Comparison of ENCODE assay signal across 8 cellular contexts in genomic region chr12:121499929-121500793, GRCh38.
DNase-seq lines count a peak whose midpoint lies in the region; ATAC-seq and TF ChIP-seq lines count a peak whose summit lies in the region.

No MANE protein-coding gene starts in this region.

- H3K9me3 ChIP-seq in gastroesophageal sphincter (no peaks in the 10 kb centered on the region), ovary (no peaks in the 10 kb centered on the region)

- WGBS in gastroesophageal sphincter (ENCODE audit: low coverage in 1 of 2), 2 donors, result 3 to 13% methylated on average over 5 to 11 of the region's 21 CpGs
- 9 to 19% (median 12%) methylated on average over 21 of the region's 21 CpGs for WGBS in ovary, 3 donors

- intact Hi-C loops in ovary (cut with DNase I), result loop anchor here (1.0 to 10.0 kb wide), 5 partner anchors 124 to 182 kb away; partner anchors contain the start of gene ORAI1 (in 1 of the 4)

- TF ChIP-seq CTCF in LNCaP clone FGC (IDR thresholded peaks at IDR 0.05; ENCODE audit: control insufficient read depth, extremely low read depth, insufficient read depth) (peak; percentile 89), gastroesophageal sphincter (IDR thresholded peaks at IDR 0.05) (peak in 3 of 4 experiments; percentile 75 to 95 (median 90)), ovary (IDR thresholded peaks at IDR 0.05) (peak; percentile 70 to 95 (median 79))

- peaks cover 0 to 16% (median 0%) of the 10 kb centered on the region in 3 donors for H3K4me1 ChIP-seq in gastroesophageal sphincter
- H3K4me1 ChIP-seq in ovary (ENCODE audit: insufficient read depth), result no peaks in the 10 kb centered on the region

- H3K27ac ChIP-seq in gastroesophageal sphincter (peak overlapping the region; percentile 37 to 81 (median 80)), ovary (peak overlapping the region in 1 of 2 donors; percentile 47), temporal lobe (ENCODE audit: low read depth, low read length) (peak overlapping the region; percentile 40)

- H3K27me3 ChIP-seq in gastroesophageal sphincter (no peaks in the 10 kb centered on the region), ovary (no peaks in the 10 kb centered on the region)

- ATAC-seq in gastroesophageal sphincter (peak; percentile 84), GM21367 (IDR thresholded peaks at IDR 0.05; ENCODE audit: unreplicated experiment) (no peak)

- TF ChIP-seq POLR2A in gastroesophageal sphincter (IDR thresholded peaks at IDR 0.05) (no peak), ovary (IDR thresholded peaks at IDR 0.05) (no peak)

- H3K36me3 ChIP-seq in gastroesophageal sphincter (peaks cover 0 to 32% of the 10 kb centered on the region in 2 donors), ovary (no peaks in the 10 kb centered on the region)

- DNase-seq in EH (ENCODE audit: low read depth) (peak; percentile 69), LNCaP clone FGC (ENCODE audit: low read depth) (no peak), SK-MEL-5 (ENCODE audit: low read depth, low spot score) (peak; percentile 65), ovary (peak; percentile 71 to 91 (median 85))
- DNase-seq in activated gamma-delta T cell treated with anti-CD3 and anti-CD28 coated beads, Interleukin-2, amount 50 U/mL, for 16 hours (ENCODE audit: low read depth), result peak; percentile 69

- H3K4me3 ChIP-seq in LNCaP clone FGC (ENCODE audit: low read depth, low read length), result no peak overlapping the region
- H3K4me3 ChIP-seq in gastroesophageal sphincter, result peak overlapping the region; percentile 2 to 39
- H3K4me3 ChIP-seq in ovary, result no peak overlapping the region

- TF ChIP-seq EP300 in gastroesophageal sphincter (IDR thresholded peaks at IDR 0.05) (no peak), ovary (IDR thresholded peaks at IDR 0.05) (no peak)

- in situ Hi-C loops in SK-MEL-5 (cut with HindIII; ENCODE audit: low pct_unique_long_range_greater_than_20kb, low sequenced_read_pairs), result no loop called here

Comparison
In these comparisons a context has a peak if more than half of its experiments do, and no peak if none do; other contexts are left out.
1. H3K4me3 ChIP-seq: peak in gastroesophageal sphincter (2 of 2); none in LNCaP clone FGC (single experiment) and ovary (single experiment).
2. Peak in every context shown above with its lines, with median percentiles within 50 percentile points of each other: CTCF ChIP-seq.